34 cellular contexts compared by ENCODE assay signal in the genomic region with DNA sequence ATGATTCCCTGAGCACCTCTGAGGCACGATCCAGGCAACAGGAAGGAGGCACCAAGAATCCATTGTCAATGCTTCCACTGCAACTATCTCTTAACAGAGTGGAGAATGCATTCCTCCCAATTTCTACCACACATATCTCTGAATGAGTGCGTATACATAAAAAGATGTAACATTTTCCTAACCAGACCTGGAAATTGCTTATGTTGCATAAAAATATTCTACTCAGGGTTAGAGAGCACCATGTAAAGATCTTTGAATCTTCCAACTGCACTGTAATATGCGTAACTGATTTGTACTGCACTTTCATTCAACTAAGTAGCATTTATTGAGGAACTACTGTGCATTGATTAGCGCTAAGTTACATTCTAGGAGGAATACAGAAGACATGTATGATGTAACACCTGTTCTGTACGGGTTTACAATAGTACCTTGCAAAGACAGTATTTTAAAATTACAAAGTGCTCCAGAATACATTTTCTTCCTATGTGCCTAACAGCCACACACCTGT.
"Had no signal": no experiment of that assay in that cellular context is flagged by ENCODE, and none has a peak within 500 bp of the region (broad histone marks: within the 10 kb centered on the region; RNA-seq: fewer than 3 reads in every experiment).

No MANE protein-coding gene starts in this region.

- DNase-seq: activated CD4-positive, alpha-beta memory T cell treated with anti-CD3 and anti-CD28 coated beads, Interleukin-2, amount 10 ng/mL, durations not matched to agents 7 days and 5 days; activated CD4-positive, alpha-beta T cell treated with anti-CD3 and anti-CD28 coated beads for 1 hour; activated CD4-positive, alpha-beta T cell treated with anti-CD3 and anti-CD28 coated beads for 36 hours; activated CD4-positive, alpha-beta T cell treated with anti-CD3 and anti-CD28 coated beads for 48 hours; activated CD4-positive, alpha-beta T cell treated with anti-CD3 and anti-CD28 coated beads, Interleukin-2, amount 10 ng/mL, durations not matched to agents 7 days and 5 days; activated CD4-positive, alpha-beta T cell treated with anti-CD3 and anti-CD28 coated beads, Interleukin-2, amount 50 U/mL, for 48 hours; activated CD4-positive, CD25-positive, alpha-beta regulatory T cell; activated CD8-positive, alpha-beta memory T cell treated with anti-CD3 and anti-CD28 coated beads for 24 hours; activated CD8-positive, alpha-beta memory T cell treated with anti-CD3 and anti-CD28 coated beads, Interleukin-2, amount 10 ng/mL, durations not matched to agents 7 days and 5 days; activated CD8-positive, alpha-beta memory T cell treated with anti-CD3 and anti-CD28 coated beads, Interleukin-2, amount 50 U/mL, for 48 hours; activated CD8-positive, alpha-beta T cell treated with anti-CD3 and anti-CD28 coated beads, Interleukin-2, amount 10 ng/mL, durations not matched to agents 7 days and 5 days; activated effector memory CD4-positive, alpha-beta T cell treated with anti-CD3 and anti-CD28 coated beads, Interleukin-2, amount 50 U/mL, for 16 hours; activated gamma-delta T cell treated with Interleukin-2 at 50 U/mL for 16 hours; activated naive CD4-positive, alpha-beta T cell treated with anti-CD3 and anti-CD28 coated beads, Interleukin-2, amount 10 ng/mL, durations not matched to agents 7 days and 5 days; activated naive CD4-positive, alpha-beta T cell treated with Interleukin-2 at 50 U/mL for 16 hours; activated naive CD8-positive, alpha-beta T cell treated with anti-CD3 and anti-CD28 coated beads, Interleukin-2, amount 10 ng/mL, durations not matched to agents 7 days and 5 days; activated naive CD8-positive, alpha-beta T cell treated with anti-CD3 and anti-CD28 coated beads, Interleukin-2, amount 50 U/mL, for 24 hours; activated T-cell treated with anti-CD3 and anti-CD28 coated beads, Interleukin-2, amount 50 U/mL, for 1 hour; activated T-cell treated with anti-CD3 and anti-CD28 coated beads, Interleukin-2, amount 50 U/mL, for 4 hours; activated T-cell treated with anti-CD3 and anti-CD28 coated beads, Interleukin-2, amount 50 U/mL, for 72 hours; amygdala; anterior cingulate cortex; caudate nucleus; cerebellar nuclear complex; colonic mucosa; T-helper 2 cell; T-helper 9 cell; WERI-Rb-1 had no signal

- FAIRE-seq: bronchial epithelial cell, TTC549 had no signal

- H3K9me3 ChIP-seq: ascending aorta, colonic mucosa had no signal

- H3K27me3 ChIP-seq: ascending aorta, colonic mucosa had no signal

- ATAC-seq: activated CD4-positive, alpha-beta T cell treated with anti-CD3 and anti-CD28 coated beads for 36 hours; activated CD4-positive, CD25-positive, alpha-beta regulatory T cell treated with anti-CD3 and anti-CD28 coated beads, Interleukin-2, amount 50 U/mL, for 24 hours; activated CD8-positive, alpha-beta memory T cell treated with anti-CD3 and anti-CD28 coated beads, Interleukin-2, amount 10 ng/mL, durations not matched to agents 7 days and 5 days; activated CD8-positive, alpha-beta T cell treated with anti-CD3 and anti-CD28 coated beads, Interleukin-2, amount 10 ng/mL, durations not matched to agents 7 days and 5 days; activated naive CD8-positive, alpha-beta T cell treated with anti-CD3 and anti-CD28 coated beads, Interleukin-2, amount 50 U/mL, for 24 hours; activated T-cell treated with anti-CD3 and anti-CD28 coated beads, Interleukin-2, amount 50 U/mL, for 4 hours; activated T-cell treated with anti-CD3 and anti-CD28 coated beads, Interleukin-2, amount 50 U/mL, for 72 hours; activated T-helper 17 cell treated with anti-CD3 and anti-CD28 coated beads, Interleukin-2, amount 50 U/mL, for 72 hours had no signal

- H3K4me3 ChIP-seq: ascending aorta, cardiac muscle cell, colonic mucosa had no signal

- H3K4me1 ChIP-seq: ascending aorta, colonic mucosa had no signal

- H3K36me3 ChIP-seq: ascending aorta, cardiac muscle cell, colonic mucosa, WERI-Rb-1 had no signal

- H3K27ac ChIP-seq: ascending aorta, cardiac muscle cell, colonic mucosa, WERI-Rb-1 had no signal
